21 cellular contexts compared by ENCODE assay signal in genomic region chr5:146607663-146608315, GRCh38.
"Had no signal": no experiment of that assay in that cellular context is flagged by ENCODE, and none has a peak within 500 bp of the region (broad histone marks: within the 10 kb centered on the region; RNA-seq: fewer than 3 reads in every experiment).

No MANE protein-coding gene starts in this region.

- H3K27me3 Mint-ChIP-seq: activated CD4-positive, alpha-beta memory T cell treated with anti-CD3 and anti-CD28 coated beads, Interleukin-2, amount 10 ng/mL, durations not matched to agents 7 days and 5 days; activated CD4-positive, alpha-beta T cell treated with anti-CD3 and anti-CD28 coated beads, Interleukin-2, amount 10 ng/mL, durations not matched to agents 24 days and 14 days had no signal

- H3K4me1 Mint-ChIP-seq: activated CD4-positive, alpha-beta memory T cell treated with anti-CD3 and anti-CD28 coated beads, Interleukin-2, amount 10 ng/mL, durations not matched to agents 7 days and 5 days; activated CD4-positive, alpha-beta T cell treated with anti-CD3 and anti-CD28 coated beads, Interleukin-2, amount 10 ng/mL, durations not matched to agents 24 days and 14 days; naive B cell; stimulated activated memory B cell treated with anti-CD40 and anti-IgM and Interleukin-4, amounts not matched to agents 10 μg/mL and 1 μg/mL and 100 μg/mL, for 72 hours had no signal

- H3K9ac ChIP-seq: neural progenitor cell had no signal

- H3K4me3 Mint-ChIP-seq: activated CD4-positive, alpha-beta memory T cell treated with anti-CD3 and anti-CD28 coated beads, Interleukin-2, amount 10 ng/mL, durations not matched to agents 7 days and 5 days; activated CD4-positive, alpha-beta T cell treated with anti-CD3 and anti-CD28 coated beads, Interleukin-2, amount 10 ng/mL, durations not matched to agents 24 days and 14 days; activated naive CD4-positive, alpha-beta T cell treated with anti-CD3 and anti-CD28 coated beads for 36 hours; activated T-cell treated with anti-CD3 and anti-CD28 coated beads, Interleukin-2, amount 50 U/mL, for 72 hours; naive B cell; neural progenitor cell; stimulated activated memory B cell treated with anti-CD40 and anti-IgM and Interleukin-4, amounts not matched to agents 10 μg/mL and 1 μg/mL and 100 μg/mL, for 72 hours had no signal

- H3K9me3 ChIP-seq: esophagus squamous epithelium, gastrocnemius medialis, heart left ventricle, lower lobe of right lung, thoracic aorta, upper lobe of left lung had no signal

- H3K36me3 ChIP-seq: brain microvascular endothelial cell, esophagus squamous epithelium, gastrocnemius medialis, heart left ventricle, lower lobe of right lung, neural progenitor cell, thoracic aorta, upper lobe of left lung had no signal

- H3K27me3 ChIP-seq: brain microvascular endothelial cell, esophagus squamous epithelium, gastrocnemius medialis, neural progenitor cell, upper lobe of left lung had no signal

- ATAC-seq: activated CD4-positive, CD25-positive, alpha-beta regulatory T cell treated with anti-CD3 and anti-CD28 coated beads, Interleukin-2, amount 50 U/mL, for 24 hours; activated T-cell treated with anti-CD3 and anti-CD28 coated beads, Interleukin-2, amount 50 U/mL, for 72 hours; gastrocnemius medialis; heart left ventricle; lower lobe of right lung; sciatic nerve; stimulated activated memory B cell treated with anti-CD40 and anti-IgM and Interleukin-4, amounts not matched to agents 10 μg/mL and 1 μg/mL and 100 μg/mL, for 72 hours had no signal

- DNase-seq: activated CD4-positive, alpha-beta memory T cell treated with anti-CD3 and anti-CD28 coated beads, Interleukin-2, amount 10 ng/mL, durations not matched to agents 7 days and 5 days; activated CD4-positive, alpha-beta T cell treated with anti-CD3 and anti-CD28 coated beads, Interleukin-2, amount 10 ng/mL, durations not matched to agents 24 days and 14 days; activated effector memory CD4-positive, alpha-beta T cell treated with Interleukin-2 at 50 U/mL for 16 hours; activated naive CD4-positive, alpha-beta T cell treated with anti-CD3 and anti-CD28 coated beads for 36 hours; activated T-cell treated with anti-CD3 and anti-CD28 coated beads, Interleukin-2, amount 50 U/mL, for 72 hours; brain microvascular endothelial cell; central memory CD4-positive, alpha-beta T cell; esophagus squamous epithelium; gastrocnemius medialis; heart left ventricle; lower lobe of right lung; mesendoderm; naive B cell; small intestine; stimulated activated CD4-positive, alpha-beta T cell treated with anti-CD3 and anti-CD28 coated beads, Interleukin-15, amount 100 ng/mL, for 24 hours; upper lobe of left lung had no signal

- H3K9me3 Mint-ChIP-seq: activated CD4-positive, alpha-beta T cell treated with anti-CD3 and anti-CD28 coated beads, Interleukin-2, amount 10 ng/mL, durations not matched to agents 24 days and 14 days; activated naive CD4-positive, alpha-beta T cell treated with anti-CD3 and anti-CD28 coated beads for 36 hours had no signal

- H3K27ac ChIP-seq: brain microvascular endothelial cell, esophagus squamous epithelium, gastrocnemius medialis, heart left ventricle, lower lobe of right lung, neural progenitor cell, thoracic aorta, upper lobe of left lung had no signal

- H3K27ac Mint-ChIP-seq: activated CD4-positive, alpha-beta memory T cell treated with anti-CD3 and anti-CD28 coated beads, Interleukin-2, amount 10 ng/mL, durations not matched to agents 7 days and 5 days; activated CD4-positive, alpha-beta T cell treated with anti-CD3 and anti-CD28 coated beads, Interleukin-2, amount 10 ng/mL, durations not matched to agents 24 days and 14 days; activated naive CD4-positive, alpha-beta T cell treated with anti-CD3 and anti-CD28 coated beads for 36 hours; activated T-cell treated with anti-CD3 and anti-CD28 coated beads, Interleukin-2, amount 50 U/mL, for 72 hours; naive B cell; neural progenitor cell; stimulated activated memory B cell treated with anti-CD40 and anti-IgM and Interleukin-4, amounts not matched to agents 10 μg/mL and 1 μg/mL and 100 μg/mL, for 72 hours had no signal

- H3K36me3 Mint-ChIP-seq: naive B cell; neural progenitor cell; stimulated activated memory B cell treated with anti-CD40 and anti-IgM and Interleukin-4, amounts not matched to agents 10 μg/mL and 1 μg/mL and 100 μg/mL, for 72 hours had no signal

- H3K4me3 ChIP-seq: esophagus squamous epithelium, gastrocnemius medialis, heart left ventricle, lower lobe of right lung, neural progenitor cell, thoracic aorta, upper lobe of left lung had no signal

- H3K4me1 ChIP-seq: esophagus squamous epithelium, gastrocnemius medialis, heart left ventricle, lower lobe of right lung, neural progenitor cell, upper lobe of left lung had no signal

- H3K4me2 ChIP-seq: neural progenitor cell had no signal

- H2AFZ ChIP-seq: neural progenitor cell had no signal
